22 cellular contexts compared by ENCODE assay signal in genomic region chr1:33280091-33280661, GRCh38. TPM values are rescaled to one million over a fixed set of nuclear protein-coding genes. Genes with fewer than 3 reads are reported as not detected.
A peak's percentile ranks its signal among the peaks of the same experiment; 100 is the strongest.
DNase-seq lines count a peak whose midpoint lies in the region; ATAC-seq, FAIRE-seq and TF ChIP-seq lines count a peak whose summit lies in the region.
"Had no signal": no experiment of that assay in that cellular context is flagged by ENCODE, and none has a peak within 500 bp of the region (broad histone marks: within the 10 kb centered on the region; RNA-seq: fewer than 3 reads in every experiment).

No MANE protein-coding gene starts in this region.

- H3K9ac ChIP-seq in HepG2 (ENCODE audit: insufficient read depth, low read depth, low read length): no peak overlapping the region
- H3K9ac ChIP-seq: BLaER1 had no signal

- TF ChIP-seq CTCF in GM23338 (conservative IDR thresholded peaks at IDR 0.05; ENCODE audit: low read depth in 2 of 2) (no peak), Peyer's patch (IDR thresholded peaks at IDR 0.05) (no peak), HepG2 (CRISPR knock-in tag; IDR thresholded peaks at IDR 0.05) (no peak), sigmoid colon (IDR thresholded peaks at IDR 0.05) (no peak)

- no peak for TF ChIP-seq RAD21 in HepG2 (CRISPR knock-in tag; IDR thresholded peaks at IDR 0.05)

- H3K9me3 Mint-ChIP-seq in GM23338: no peaks in the 10 kb centered on the region; the same call in 2 of the 3 replicates
- no peaks in the 10 kb centered on the region for H3K9me3 Mint-ChIP-seq in naive thymus-derived CD8-positive, alpha-beta T cell
- H3K9me3 Mint-ChIP-seq: CD4-positive, alpha-beta memory T cell; HFFc6 had no signal

- 97% methylated on average over 21 of the region's 29 CpGs for WGBS in HepG2 (ENCODE audit: low lambda C conversion rate)
- WGBS in sigmoid colon, 2 donors: 95 to 98% methylated on average over 29 of the region's 29 CpGs

- peak; percentile 31 for DNase-seq in GM23338 (ENCODE audit: low spot score)
- DNase-seq in Peyer's patch: peak in 2 of 3 donors; percentile 43 to 46
- DNase-seq in HepG2 (ENCODE audit: low spot score): no peak
- peak; percentile 66 for DNase-seq in sigmoid colon
- no peak for DNase-seq in naive thymus-derived CD8-positive, alpha-beta T cell
- no peak for DNase-seq in activated CD4-positive, alpha-beta T cell treated with anti-CD3 and anti-CD28 coated beads for 4 hours
- no peak for DNase-seq in COR-L47 (lab: John Stamatoyannopoulos, UW)
- DNase-seq: Calu3; CD4-positive, alpha-beta memory T cell; GOT3; HFFc6; NCI-H1417 treated with DMSO at 0.1 percent for 48 hours; NCI-H187 treated with DMSO at 0.1 percent for 48 hours; NCI-H226; NCI-H524; PC-3 had no signal

- no peaks in the 10 kb centered on the region for H3K4me1 ChIP-seq in GM23338 (ENCODE audit: insufficient read depth)
- no peaks in the 10 kb centered on the region for H3K4me1 ChIP-seq in Peyer's patch
- peaks cover 7% of the 10 kb centered on the region for H3K4me1 ChIP-seq in HepG2 (ENCODE audit: insufficient read depth, low read length)
- no peaks in the 10 kb centered on the region for H3K4me1 ChIP-seq in sigmoid colon
- H3K4me1 ChIP-seq: SJSA1 had no signal

- FAIRE-seq in HepG2 (lab: Jason Lieb, UNC): no peak
- FAIRE-seq: GM12892, GM18507 had no signal

- H3K27me3 Mint-ChIP-seq in GM23338 (ENCODE audit: insufficient read depth, low read depth, poor library complexity): peaks cover 3% of the 10 kb centered on the region
- no peaks in the 10 kb centered on the region for H3K27me3 Mint-ChIP-seq in naive thymus-derived CD8-positive, alpha-beta T cell
- H3K27me3 Mint-ChIP-seq: CD4-positive, alpha-beta memory T cell had no signal

- H3K79me2 ChIP-seq in GM23338 (replicated peaks; ENCODE audit: insufficient read depth): no peaks in the 10 kb centered on the region
- H3K79me2 ChIP-seq in HepG2 (ENCODE audit: insufficient read depth, low read length): no peaks in the 10 kb centered on the region

- no peaks in the 10 kb centered on the region for H3K4me1 Mint-ChIP-seq in GM23338
- peaks cover 0 to 6% (median 2%) of the 10 kb centered on the region in 4 donors for H3K4me1 Mint-ChIP-seq in naive thymus-derived CD8-positive, alpha-beta T cell

- peaks cover 7% of the 10 kb centered on the region; the same call in 1 of the 2 replicates for H4K20me1 ChIP-seq in GM23338 (replicated peaks; ENCODE audit: insufficient read depth)
- H4K20me1 ChIP-seq in HepG2 (ENCODE audit: insufficient read depth, low read length): no peaks in the 10 kb centered on the region

- H3K4me2 ChIP-seq in GM23338 (no peak overlapping the region), HepG2 (ENCODE audit: low read depth, low read length) (no peak overlapping the region)
- H3K4me2 ChIP-seq: BLaER1 had no signal

- no peak for TF ChIP-seq POLR2A in Peyer's patch (IDR thresholded peaks at IDR 0.05)
- no peak for TF ChIP-seq POLR2A in HepG2 (IDR thresholded peaks at IDR 0.05; ENCODE audit: insufficient read depth in 1 of 2, low read depth in 2 of 2, low read length in 2 of 2)
- TF ChIP-seq POLR2A in sigmoid colon (IDR thresholded peaks at IDR 0.05): no peak

- no peak for TF ChIP-seq EP300 in HepG2 (IDR thresholded peaks at IDR 0.05; ENCODE audit: low read depth in 2 of 2, low read length in 2 of 2)
- TF ChIP-seq EP300 in HepG2 (CRISPR knock-in tag; IDR thresholded peaks at IDR 0.05; ENCODE audit: borderline replicate concordance): no peak
- no peak for TF ChIP-seq EP300 in sigmoid colon (IDR thresholded peaks at IDR 0.05)

- intact Hi-C loops in HepG2 (cut with micrococcal nuclease; ENCODE audit: unreplicated experiment): no loop called here
- intact Hi-C loops in sigmoid colon (cut with DNase I): no loop called here

- H3K4me3 ChIP-seq in GM23338 (no peak overlapping the region), Peyer's patch (no peak overlapping the region), HepG2 (replicated peaks in 1 of 3; ENCODE audit: insufficient read depth in 1 of 3, low read depth in 2 of 3, low read length in 3 of 3) (no peak overlapping the region), sigmoid colon (no peak overlapping the region)
- H3K4me3 ChIP-seq: BLaER1, SJSA1 had no signal

- in situ Hi-C loops in HepG2 (cut with HindIII; ENCODE audit: extremely low pct_ligation_motif_present, low pct_unique_long_range_greater_than_20kb): no loop called here

- POLR2A ChIA-PET in HepG2 (lab: Yijun Ruan, JAX): no interaction called here
- POLR2A ChIA-PET in naive thymus-derived CD8-positive, alpha-beta T cell (lab: Charles Lee): no interaction called here

- H3K36me3 Mint-ChIP-seq in GM23338 (ENCODE audit: low read depth): peaks cover 35% of the 10 kb centered on the region
- H3K36me3 Mint-ChIP-seq in naive thymus-derived CD8-positive, alpha-beta T cell: peaks cover 4 to 72% (median 22%) of the 10 kb centered on the region in 3 donors

- no peak overlapping the region for H3K27ac Mint-ChIP-seq in GM23338
- no peak overlapping the region for H3K27ac Mint-ChIP-seq in naive thymus-derived CD8-positive, alpha-beta T cell
- H3K27ac Mint-ChIP-seq: CD4-positive, alpha-beta memory T cell; HFFc6 had no signal

- H2AFZ ChIP-seq in GM23338: no peak overlapping the region
- H2AFZ ChIP-seq in HepG2 (ENCODE audit: low read length): no peak overlapping the region

- H3K4me3 Mint-ChIP-seq in GM23338: no peak overlapping the region
- H3K4me3 Mint-ChIP-seq in naive thymus-derived CD8-positive, alpha-beta T cell: no peak overlapping the region
- H3K4me3 Mint-ChIP-seq: CD4-positive, alpha-beta memory T cell; HFFc6 had no signal

- BruUV-seq in HepG2 (replicated peaks; lab: Mats Ljungman, UMichigan): no TSS peak

- H3K9me3 ChIP-seq in Peyer's patch: no peaks in the 10 kb centered on the region
- H3K9me3 ChIP-seq in HepG2 (ENCODE audit: low read length): no peaks in the 10 kb centered on the region
- H3K9me3 ChIP-seq in sigmoid colon: no peaks in the 10 kb centered on the region
- H3K9me3 ChIP-seq: BLaER1, SJSA1 had no signal

- H3K36me3 ChIP-seq in GM23338 (ENCODE audit: insufficient read depth): no peaks in the 10 kb centered on the region; the same call in 1 of the 2 replicates
- H3K36me3 ChIP-seq in Peyer's patch: peaks cover 0 to 51% (median 0%) of the 10 kb centered on the region in 3 donors
- H3K36me3 ChIP-seq in HepG2 (replicated peaks in 1 of 2; ENCODE audit: control insufficient read depth in 1 of 2, insufficient read depth in 2 of 2, low read length in 2 of 2): peaks cover 8 to 40% of the 10 kb centered on the region in 2 experiments; a peak in 4 of 5 replicates
- H3K36me3 ChIP-seq in sigmoid colon: peaks cover 13 to 91% (median 43%) of the 10 kb centered on the region in 4 donors

- no peaks in the 10 kb centered on the region for H3F3A ChIP-seq in GM23338 (replicated peaks; ENCODE audit: low read depth)

- H3K27ac ChIP-seq in GM23338 (ENCODE audit: low read depth) (no peak overlapping the region), Peyer's patch (no peak overlapping the region), HepG2 (ENCODE audit: extremely low read length, insufficient read depth, low read length) (no peak overlapping the region), sigmoid colon (no peak overlapping the region)
- H3K27ac ChIP-seq: BLaER1, RWPE1, SJSA1 had no signal

- peak; percentile 95 for ATAC-seq in GM23338
- no peak for ATAC-seq in HepG2
- ATAC-seq in naive thymus-derived CD8-positive, alpha-beta T cell: no peak
- ATAC-seq: PC-3 had no signal

- no peaks in the 10 kb centered on the region for H3K9me2 ChIP-seq in GM23338 (ENCODE audit: insufficient read depth)

- H3K27me3 ChIP-seq in GM23338 (ENCODE audit: insufficient read depth): no peaks in the 10 kb centered on the region
- H3K27me3 ChIP-seq in Peyer's patch: no peaks in the 10 kb centered on the region
- H3K27me3 ChIP-seq in HepG2 (ENCODE audit: control insufficient read depth in 1 of 2, insufficient read depth in 2 of 2, low read length in 2 of 2): no peaks in the 10 kb centered on the region
- no peaks in the 10 kb centered on the region for H3K27me3 ChIP-seq in sigmoid colon
- H3K27me3 ChIP-seq: BLaER1, SJSA1 had no signal

- CTCF ChIA-PET in HepG2 (lab: Yijun Ruan, JAX; ENCODE audit: low intra/inter-chr PET ratio, low total read pairs): no interaction called here

RNA-seq across cellular contexts. Expression of gene ZNF362, which starts 23.9 kb away (rescaled TPM):
- total RNA-seq in GM23338 (2014; rRNA removed; shearing (Covaris generic)): 10.0 and 11.0 TPM in 2 replicates
- polyA plus RNA-seq in GM23338 (2016; fragmentation: Nextera tagmentation; extraction: Ambion mirVana): 12.9 and 16.8 TPM in 2 replicates
- total RNA-seq in Peyer's patch: 10 to 100 TPM in 2 of 4 donors, 1 to 10 TPM in 2; 5.9 to 28.9 (median 8.8) TPM
- 8.3 TPM in 2 replicates for total RNA-seq in HepG2 (2016; rRNA removed; fragmentation: Illumina TruSeq; extraction: Trizol)
- total RNA-seq in HepG2 (2016; cell fraction: cytosol; rRNA removed; fragmentation: Illumina TruSeq; extraction: Trizol; ENCODE audit: low read depth): 6.7 and 7.0 TPM in 2 replicates
- total RNA-seq in HepG2 (2016; cell fraction: insoluble cytoplasmic fraction; rRNA removed; fragmentation: Illumina TruSeq; extraction: Trizol): 7.8 and 9.0 TPM in 2 replicates
- 16.5 and 17.3 TPM in 2 replicates for total RNA-seq in HepG2 (2016; cell fraction: membrane; rRNA removed; fragmentation: Illumina TruSeq; extraction: Trizol)
- 6.2 and 7.0 TPM in 2 replicates for total RNA-seq in HepG2 (2016; cell fraction: nucleus; rRNA removed; fragmentation: Illumina TruSeq; extraction: Trizol)
- 14.2 and 16.6 TPM in 2 replicates for polyA plus RNA-seq in HepG2 (2011; rRNA removed)
- polyA plus RNA-seq in HepG2 (2011; cell fraction: cytosol; rRNA removed): 5.7 and 9.0 TPM in 2 replicates
- 18.1 and 28.2 TPM in 2 replicates for polyA plus RNA-seq in HepG2 (2011; cell fraction: nucleus; rRNA removed)
- 14.1 and 14.8 TPM in 2 replicates for polyA plus RNA-seq in HepG2 (2012)
- 9.7 and 10.9 TPM in 2 replicates for polyA plus RNA-seq in HepG2 (2016; cell fraction: cytosol; fragmentation: Illumina TruSeq; extraction: Trizol; ENCODE audit: low read depth)
- 16.7 and 21.5 TPM in 2 replicates for polyA plus RNA-seq in HepG2 (2016; cell fraction: insoluble cytoplasmic fraction; fragmentation: Illumina TruSeq; extraction: Trizol; ENCODE audit: low read depth)
- 25.7 and 28.3 TPM in 2 replicates for polyA plus RNA-seq in HepG2 (2016; cell fraction: membrane; fragmentation: Illumina TruSeq; extraction: Trizol; ENCODE audit: low read depth)
- polyA plus RNA-seq in HepG2 (2016; cell fraction: nucleus; fragmentation: Illumina TruSeq; extraction: Trizol; ENCODE audit: insufficient read depth, low read depth): 26.0 and 26.9 TPM in 2 replicates
- 11.9 and 29.1 TPM in 2 replicates for polyA minus RNA-seq in HepG2 (2011; rRNA and poly(A)+ RNA removed; ENCODE audit: low replicate concordance)
- polyA minus RNA-seq in HepG2 (2011; cell fraction: cytosol; rRNA and poly(A)+ RNA removed): 9.2 and 12.5 TPM in 2 replicates
- polyA minus RNA-seq in HepG2 (2011; cell fraction: nucleus; rRNA and poly(A)+ RNA removed): 6.3 and 7.6 TPM in 2 replicates
- 10 to 100 TPM; 11.2 to 18.8 (median 15.9) TPM for total RNA-seq in sigmoid colon
- polyA plus RNA-seq in sigmoid colon: 1 to 10 TPM; 3.5 to 9.3 (median 5.4) TPM
- total RNA-seq in naive thymus-derived CD8-positive, alpha-beta T cell: 10 to 100 TPM; 23.8 to 24.3 TPM
- polyA plus RNA-seq in naive thymus-derived CD8-positive, alpha-beta T cell: 10 to 100 TPM; 10.5 to 23.0 (median 15.7) TPM

RNA-seq across cellular contexts. Expression of gene A3GALT2, which starts 40.7 kb away (rescaled TPM):
- total RNA-seq in GM23338 (2014; rRNA removed; shearing (Covaris generic)): not detected in 2 replicates
- not detected in 2 replicates for polyA plus RNA-seq in GM23338 (2016; fragmentation: Nextera tagmentation; extraction: Ambion mirVana)
- total RNA-seq in Peyer's patch: not detected
- not detected in 2 replicates for total RNA-seq in HepG2 (2016; rRNA removed; fragmentation: Illumina TruSeq; extraction: Trizol)
- not detected in 2 replicates for total RNA-seq in HepG2 (2016; cell fraction: cytosol; rRNA removed; fragmentation: Illumina TruSeq; extraction: Trizol; ENCODE audit: low read depth)
- not detected in 2 replicates for total RNA-seq in HepG2 (2016; cell fraction: insoluble cytoplasmic fraction; rRNA removed; fragmentation: Illumina TruSeq; extraction: Trizol)
- not detected in 2 replicates for total RNA-seq in HepG2 (2016; cell fraction: membrane; rRNA removed; fragmentation: Illumina TruSeq; extraction: Trizol)
- total RNA-seq in HepG2 (2016; cell fraction: nucleus; rRNA removed; fragmentation: Illumina TruSeq; extraction: Trizol): not detected in 2 replicates
- polyA plus RNA-seq in HepG2 (2011; rRNA removed): not detected in 2 replicates
- polyA plus RNA-seq in HepG2 (2011; cell fraction: cytosol; rRNA removed): not detected in 2 replicates
- polyA plus RNA-seq in HepG2 (2011; cell fraction: nucleus; rRNA removed): not detected in 2 replicates
- not detected in 2 replicates for polyA plus RNA-seq in HepG2 (2012)
- polyA plus RNA-seq in HepG2 (2016; cell fraction: cytosol; fragmentation: Illumina TruSeq; extraction: Trizol; ENCODE audit: low read depth): not detected in 2 replicates
- not detected in 2 replicates for polyA plus RNA-seq in HepG2 (2016; cell fraction: insoluble cytoplasmic fraction; fragmentation: Illumina TruSeq; extraction: Trizol; ENCODE audit: low read depth)
- not detected in 2 replicates for polyA plus RNA-seq in HepG2 (2016; cell fraction: membrane; fragmentation: Illumina TruSeq; extraction: Trizol; ENCODE audit: low read depth)
- polyA plus RNA-seq in HepG2 (2016; cell fraction: nucleus; fragmentation: Illumina TruSeq; extraction: Trizol; ENCODE audit: insufficient read depth, low read depth): not detected in 2 replicates
- polyA minus RNA-seq in HepG2 (2011; rRNA and poly(A)+ RNA removed; ENCODE audit: low replicate concordance): not detected in 2 replicates
- polyA minus RNA-seq in HepG2 (2011; cell fraction: cytosol; rRNA and poly(A)+ RNA removed): not detected in 2 replicates
- polyA minus RNA-seq in HepG2 (2011; cell fraction: nucleus; rRNA and poly(A)+ RNA removed): not detected in 2 replicates
- total RNA-seq in sigmoid colon: not detected
- not detected for polyA plus RNA-seq in sigmoid colon
- total RNA-seq in naive thymus-derived CD8-positive, alpha-beta T cell: not detected
- not detected for polyA plus RNA-seq in naive thymus-derived CD8-positive, alpha-beta T cell
- total RNA-seq: Calu3; CD4-positive, alpha-beta memory T cell; HFFc6; M059J; PC-3; SJSA1 had no signal
- polyA plus RNA-seq: CD4-positive, alpha-beta memory T cell had no signal

Comparison
In these comparisons a context has a peak if more than half of its experiments do, and no peak if none do; other contexts are left out.
1. DNase-seq: peak in GM23338 (single experiment), Peyer's patch (2 of 3) and sigmoid colon (single experiment); none in HepG2 (single experiment), naive thymus-derived CD8-positive, alpha-beta T cell (0 of 10), activated CD4-positive, alpha-beta T cell treated with anti-CD3 and anti-CD28 coated beads for 4 hours (0 of 2) and COR-L47 (single experiment).